25 cellular contexts compared by ENCODE assay signal in genomic region chr11:124595302-124595701, GRCh38. TPM values are rescaled to one million over a fixed set of nuclear protein-coding genes. Genes with fewer than 3 reads are reported as not detected.
DNase-seq lines count a peak whose midpoint lies in the region; ATAC-seq, FAIRE-seq and TF ChIP-seq lines count a peak whose summit lies in the region.
"Had no signal": no experiment of that assay in that cellular context is flagged by ENCODE, and none has a peak within 500 bp of the region (broad histone marks: within the 10 kb centered on the region; RNA-seq: fewer than 3 reads in every experiment).

No MANE protein-coding gene starts in this region.

- H3K4me2 ChIP-seq in HepG2 (ENCODE audit: low read depth, low read length) (no peak overlapping the region), K562 (ENCODE audit: insufficient read depth, low read length) (no peak overlapping the region)
- H3K4me2 ChIP-seq: BLaER1 had no signal

- H3K4me3 ChIP-seq in HepG2 (replicated peaks in 1 of 3; ENCODE audit: insufficient read depth in 1 of 3, low read depth in 2 of 3, low read length in 3 of 3) (no peak overlapping the region), right lobe of liver (no peak overlapping the region), K562 (no peak overlapping the region), Caco-2 (ENCODE audit: low read depth, low read length) (no peak overlapping the region)
- H3K4me3 ChIP-seq: BLaER1 had no signal

- no peak for TF ChIP-seq POLR2A in HepG2 (IDR thresholded peaks at IDR 0.05; ENCODE audit: insufficient read depth in 1 of 2, low read depth in 2 of 2, low read length in 2 of 2)
- no peak for TF ChIP-seq POLR2A in right lobe of liver (IDR thresholded peaks at IDR 0.05)
- no peak for TF ChIP-seq POLR2A in K562 (conservative IDR thresholded peaks at IDR 0.05)

- no peak overlapping the region for H3K4me3 Mint-ChIP-seq in Caco-2 (ENCODE audit: unreplicated experiment)
- H3K4me3 Mint-ChIP-seq: CD14-positive monocyte; CD4-positive, alpha-beta memory T cell; CD4-positive, CD25-positive, alpha-beta regulatory T cell; CD8-positive, alpha-beta memory T cell had no signal

- H2AFZ ChIP-seq in HepG2 (ENCODE audit: low read length) (no peak overlapping the region), K562 (ENCODE audit: low read depth, low read length) (no peak overlapping the region)

- no peak for DNase-seq in HepG2 (ENCODE audit: low spot score)
- no peak for DNase-seq in right lobe of liver
- no peak for DNase-seq in K562 (ENCODE audit: extremely low read depth in 1 of 4, low spot score in 3 of 4)
- DNase-seq in NCI-H187 (lab: John Stamatoyannopoulos, UW): no peak
- no peak for DNase-seq in Caco-2
- DNase-seq: 8988T; ACHN; BE2C; C1 segment of cervical spinal cord; Calu3; CD4-positive, alpha-beta memory T cell; CD4-positive, CD25-positive, alpha-beta regulatory T cell; CD8-positive, alpha-beta memory T cell; COR-L47; DMS79 treated with DMSO at 0.1 percent for 48 hours; GF-D8 had no signal

- H3K36me3 ChIP-seq in HepG2 (replicated peaks in 1 of 2; ENCODE audit: control insufficient read depth in 1 of 2, insufficient read depth in 2 of 2, low read length in 2 of 2) (no peaks in the 10 kb centered on the region), right lobe of liver (no peaks in the 10 kb centered on the region), K562 (ENCODE audit: control insufficient read depth, insufficient read depth, low read length) (no peaks in the 10 kb centered on the region), Caco-2 (ENCODE audit: control insufficient read depth, insufficient read depth, low read length) (no peaks in the 10 kb centered on the region)
- H3K36me3 ChIP-seq: BE2C, BLaER1 had no signal

- H3K9me3 ChIP-seq in HepG2 (ENCODE audit: low read length) (no peaks in the 10 kb centered on the region), right lobe of liver (no peaks in the 10 kb centered on the region), K562 (replicated peaks; ENCODE audit: control insufficient read depth, insufficient read depth, low read depth, low read length) (no peaks in the 10 kb centered on the region), Caco-2 (no peaks in the 10 kb centered on the region)
- H3K9me3 ChIP-seq: BE2C, BLaER1 had no signal

- WGBS in HepG2 (ENCODE audit: low lambda C conversion rate): 16% methylated on average over 3 of the region's 3 CpGs
- WGBS in right lobe of liver (ENCODE audit: insufficient coverage, low coverage, low lambda C conversion rate, missing lambda C conversion rate): 85% methylated on average over 3 of the region's 3 CpGs
- WGBS in K562 (ENCODE audit: insufficient coverage, low coverage, missing lambda C conversion rate): 9% methylated on average over 3 of the region's 3 CpGs

- in situ Hi-C loops in HepG2 (cut with HindIII; ENCODE audit: extremely low pct_ligation_motif_present, low pct_unique_long_range_greater_than_20kb) (no loop called here), K562 (cut with MboI) (loop anchor here (25.0 kb wide), 1 partner anchor 533 kb away; no protein-coding TSS in a partner anchor)

- FAIRE-seq in HepG2 (lab: Jason Lieb, UNC): no peak
- no peak for FAIRE-seq in K562 (lab: Jason Lieb, UNC)
- FAIRE-seq: A204.1, D721Med, G401.6, GM12891, GM19239 had no signal

- no peak overlapping the region for H3K27ac Mint-ChIP-seq in Caco-2 (ENCODE audit: unreplicated experiment)
- H3K27ac Mint-ChIP-seq: CD14-positive monocyte; CD4-positive, alpha-beta memory T cell; CD4-positive, CD25-positive, alpha-beta regulatory T cell; CD8-positive, alpha-beta memory T cell had no signal

- no peaks in the 10 kb centered on the region for H3K79me2 ChIP-seq in HepG2 (ENCODE audit: insufficient read depth, low read length)
- no peaks in the 10 kb centered on the region for H3K79me2 ChIP-seq in K562 (ENCODE audit: control insufficient read depth, insufficient read depth, low read length)

- H3K4me1 ChIP-seq in HepG2 (ENCODE audit: insufficient read depth, low read length) (no peaks in the 10 kb centered on the region), right lobe of liver (no peaks in the 10 kb centered on the region), K562 (replicated peaks in 1 of 2; ENCODE audit: control insufficient read depth in 2 of 2, insufficient read depth in 2 of 2, low read length in 2 of 2) (no peaks in the 10 kb centered on the region), Caco-2 (no peaks in the 10 kb centered on the region)
- H3K4me1 ChIP-seq: BE2C, BLaER1 had no signal

- BruUV-seq in HepG2 (replicated peaks; lab: Mats Ljungman, UMichigan) (no TSS peak), K562 (replicated peaks; lab: Mats Ljungman, UMichigan) (no TSS peak), Caco-2 (replicated peaks; lab: Mats Ljungman, UMichigan) (no TSS peak)

- peaks cover 15% of the 10 kb centered on the region for H3K27me3 Mint-ChIP-seq in Caco-2 (ENCODE audit: insufficient read depth, unreplicated experiment)

- H3K9me3 Mint-ChIP-seq in Caco-2 (ENCODE audit: unreplicated experiment): no peaks in the 10 kb centered on the region
- H3K9me3 Mint-ChIP-seq: CD14-positive monocyte had no signal

- POLR2A ChIA-PET in HepG2 (lab: Yijun Ruan, JAX) (no interaction called here), K562 (lab: Yijun Ruan, JAX) (no interaction called here), Caco-2 (lab: Charles Lee) (no interaction called here)

- CTCF ChIA-PET in HepG2 (lab: Yijun Ruan, JAX; ENCODE audit: low intra/inter-chr PET ratio, low total read pairs): no interaction called here
- CTCF ChIA-PET in K562 (lab: Yijun Ruan, JAX; ENCODE audit: low intra/inter-chr PET ratio): no interaction called here
- CTCF ChIA-PET in Caco-2 (lab: Charles Lee): no interaction called here

- no peaks in the 10 kb centered on the region for H3K36me3 Mint-ChIP-seq in Caco-2 (ENCODE audit: insufficient read depth, unreplicated experiment)
- H3K36me3 Mint-ChIP-seq: CD14-positive monocyte; CD4-positive, alpha-beta memory T cell; CD4-positive, CD25-positive, alpha-beta regulatory T cell had no signal

- H4K20me1 ChIP-seq in HepG2 (ENCODE audit: insufficient read depth, low read length) (no peaks in the 10 kb centered on the region), K562 (replicated peaks; ENCODE audit: control insufficient read depth, insufficient read depth, low read length) (no peaks in the 10 kb centered on the region)
- H4K20me1 ChIP-seq: BLaER1 had no signal

- no peaks in the 10 kb centered on the region for H3K4me1 Mint-ChIP-seq in Caco-2 (ENCODE audit: low read depth, unreplicated experiment)
- H3K4me1 Mint-ChIP-seq: CD14-positive monocyte; CD4-positive, alpha-beta memory T cell; CD4-positive, CD25-positive, alpha-beta regulatory T cell; CD8-positive, alpha-beta memory T cell had no signal

- no peak overlapping the region for H3K9ac ChIP-seq in HepG2 (ENCODE audit: insufficient read depth, low read depth, low read length)
- H3K9ac ChIP-seq in K562 (ENCODE audit: insufficient read depth in 1 of 2, low read depth in 2 of 2, low read length in 2 of 2): no peak overlapping the region
- H3K9ac ChIP-seq: BLaER1 had no signal

- no peaks in the 10 kb centered on the region for H3K9me1 ChIP-seq in K562 (ENCODE audit: control insufficient read depth, insufficient read depth, low read length)

- no peak for TF ChIP-seq CTCF in HepG2 (CRISPR knock-in tag; IDR thresholded peaks at IDR 0.05)
- no peak for TF ChIP-seq CTCF in right lobe of liver (IDR thresholded peaks at IDR 0.05)
- TF ChIP-seq CTCF in K562 (IDR thresholded peaks at IDR 0.05 in 2 of 3, conservative IDR thresholded peaks at IDR 0.05 in 1 of 3; ENCODE audit: insufficient read depth in 2 of 3, low read depth in 1 of 3, low read length in 3 of 3): no peak
- no peak for TF ChIP-seq CTCF in Caco-2 (IDR thresholded peaks at IDR 0.05; ENCODE audit: insufficient read depth in 1 of 2, low read depth in 1 of 2, low read length in 1 of 2, severe bottlenecking in 1 of 2, unreplicated experiment in 1 of 2)

- TF ChIP-seq EP300 in HepG2 (IDR thresholded peaks at IDR 0.05; ENCODE audit: low read depth in 2 of 2, low read length in 2 of 2) (no peak), HepG2 (CRISPR knock-in tag; IDR thresholded peaks at IDR 0.05; ENCODE audit: borderline replicate concordance) (no peak), K562 (IDR thresholded peaks at IDR 0.05; ENCODE audit: low read length) (no peak)

- H3K27ac ChIP-seq in HepG2 (ENCODE audit: extremely low read length, insufficient read depth, low read length): no peak overlapping the region
- H3K27ac ChIP-seq in right lobe of liver: no peak overlapping the region
- no peak overlapping the region for H3K27ac ChIP-seq in K562 (ENCODE audit: extremely low read depth, low read depth, low read length)
- H3K27ac ChIP-seq: BLaER1 had no signal

- intact Hi-C loops in HepG2 (cut with micrococcal nuclease; ENCODE audit: unreplicated experiment) (no loop called here), right lobe of liver (cut with DNase I) (loop anchor here in 1 of 2 donors (10.0 kb wide), 1 partner anchor 171 kb away; the partner anchor contains the start of gene OR8B4), K562 (cut with micrococcal nuclease) (no loop called here), Caco-2 (cut with micrococcal nuclease; ENCODE audit: unreplicated experiment) (no loop called here)

- ATAC-seq in HepG2 (no peak), right lobe of liver (no peak), K562 (no peak)

- H3K27me3 ChIP-seq in HepG2 (ENCODE audit: control insufficient read depth in 1 of 2, insufficient read depth in 2 of 2, low read length in 2 of 2): peaks cover 2 to 9% of the 10 kb centered on the region in 2 experiments; a peak in 3 of 5 replicates
- H3K27me3 ChIP-seq in right lobe of liver: no peaks in the 10 kb centered on the region
- H3K27me3 ChIP-seq in K562 (ENCODE audit: control insufficient read depth in 2 of 2, insufficient read depth in 2 of 2, low read length in 2 of 2): peaks cover 0 to 3% of the 10 kb centered on the region in 2 experiments; a peak in 2 of 5 replicates
- H3K27me3 ChIP-seq in Caco-2 (replicated peaks; ENCODE audit: control insufficient read depth, insufficient read depth, low read length): no peaks in the 10 kb centered on the region
- H3K27me3 ChIP-seq: BLaER1 had no signal

- TF ChIP-seq RAD21 in HepG2 (CRISPR knock-in tag; IDR thresholded peaks at IDR 0.05) (no peak), K562 (CRISPR knock-in tag; conservative IDR thresholded peaks at IDR 0.05 in 1 of 2, IDR thresholded peaks at IDR 0.05 in 1 of 2) (no peak)

RNA-seq across cellular contexts. Expression of gene PANX3, which starts 15.9 kb away (rescaled TPM):
- total RNA-seq in HepG2 (2016; rRNA removed; fragmentation: Illumina TruSeq; extraction: Trizol): not detected in 2 replicates
- not detected in 2 replicates for total RNA-seq in HepG2 (2016; cell fraction: cytosol; rRNA removed; fragmentation: Illumina TruSeq; extraction: Trizol; ENCODE audit: low read depth)
- total RNA-seq in HepG2 (2016; cell fraction: insoluble cytoplasmic fraction; rRNA removed; fragmentation: Illumina TruSeq; extraction: Trizol): not detected in 2 replicates
- not detected in 2 replicates for total RNA-seq in HepG2 (2016; cell fraction: membrane; rRNA removed; fragmentation: Illumina TruSeq; extraction: Trizol)
- total RNA-seq in HepG2 (2016; cell fraction: nucleus; rRNA removed; fragmentation: Illumina TruSeq; extraction: Trizol): not detected in 2 replicates
- not detected in 2 replicates for polyA plus RNA-seq in HepG2 (2011; rRNA removed)
- not detected in 2 replicates for polyA plus RNA-seq in HepG2 (2011; cell fraction: cytosol; rRNA removed)
- not detected in 2 replicates for polyA plus RNA-seq in HepG2 (2011; cell fraction: nucleus; rRNA removed)
- polyA plus RNA-seq in HepG2 (2012): not detected in 2 replicates
- polyA plus RNA-seq in HepG2 (2016; cell fraction: cytosol; fragmentation: Illumina TruSeq; extraction: Trizol; ENCODE audit: low read depth): not detected in 2 replicates
- not detected in 2 replicates for polyA plus RNA-seq in HepG2 (2016; cell fraction: insoluble cytoplasmic fraction; fragmentation: Illumina TruSeq; extraction: Trizol; ENCODE audit: low read depth)
- polyA plus RNA-seq in HepG2 (2016; cell fraction: membrane; fragmentation: Illumina TruSeq; extraction: Trizol; ENCODE audit: low read depth): not detected in 2 replicates
- not detected in 2 replicates for polyA plus RNA-seq in HepG2 (2016; cell fraction: nucleus; fragmentation: Illumina TruSeq; extraction: Trizol; ENCODE audit: insufficient read depth, low read depth)
- not detected in 2 replicates for polyA minus RNA-seq in HepG2 (2011; rRNA and poly(A)+ RNA removed; ENCODE audit: low replicate concordance)
- not detected in 2 replicates for polyA minus RNA-seq in HepG2 (2011; cell fraction: cytosol; rRNA and poly(A)+ RNA removed)
- not detected in 2 replicates for polyA minus RNA-seq in HepG2 (2011; cell fraction: nucleus; rRNA and poly(A)+ RNA removed)
- total RNA-seq in right lobe of liver: not detected
- 0.74 and 0.83 TPM in 2 replicates for total RNA-seq in K562 (2011; cell fraction: chromatin; rRNA removed; ENCODE audit: low replicate concordance)
- total RNA-seq in K562 (2011; cell fraction: nucleolus; rRNA removed): 0.33 and 0.39 TPM in 2 replicates
- 0.95 and 1.7 TPM in 2 replicates for total RNA-seq in K562 (2011; cell fraction: nucleoplasm; rRNA removed)
- 0.09 and 0.16 TPM in 2 replicates for total RNA-seq in K562 (2014; rRNA removed)
- total RNA-seq in K562 (2014; rRNA removed; fragmentation: Illumina TruSeq; extraction: Trizol): 0.19 and 0.47 TPM in 2 replicates
- total RNA-seq in K562 (2015; rRNA removed; fragmentation: Illumina TruSeq; extraction: Trizol): 0.40 and 0.49 TPM in 2 replicates
- total RNA-seq in K562 (2021): 0.18 and 0.42 TPM in 2 replicates
- 0.39 and 0.53 TPM in 2 replicates for polyA plus RNA-seq in K562 (2011; rRNA removed)
- polyA plus RNA-seq in K562 (2011; cell fraction: cytosol; rRNA removed): 0.28 and 0.37 TPM in 2 replicates
- 1.0 and 1.1 TPM in 2 replicates for polyA plus RNA-seq in K562 (2011; cell fraction: nucleus; rRNA removed)
- 0.49 and 1.2 TPM in 2 replicates for polyA plus RNA-seq in K562 (2012)
- 0.47 and 0.68 TPM in 2 replicates for polyA plus RNA-seq in K562 (2014; fragmentation: Illumina TruSeq; extraction: Trizol)
- under 1 TPM; 0.11 to 0.30 TPM for polyA plus RNA-seq in K562 (2014; fragmentation: Nextera tagmentation; extraction: Ambion mirVana)
- 0.22 and 0.69 TPM in 2 replicates for polyA plus RNA-seq in K562 (2014; rRNA removed)
- polyA minus RNA-seq in K562 (2011; rRNA and poly(A)+ RNA removed): 0.18 TPM in 2 replicates
- not detected in 2 replicates for polyA minus RNA-seq in K562 (2011; cell fraction: cytosol; rRNA and poly(A)+ RNA removed)
- polyA minus RNA-seq in K562 (2011; cell fraction: nucleus; rRNA and poly(A)+ RNA removed): 0.27 and 0.56 TPM in 2 replicates
- not detected in 2 replicates for total RNA-seq in Caco-2 (2022)
- total RNA-seq: A673; Calu3; CD4-positive, alpha-beta memory T cell; CD4-positive, CD25-positive, alpha-beta regulatory T cell; CD8-positive, alpha-beta memory T cell had no signal
- polyA plus RNA-seq: AG04450; CD14-positive monocyte; CD4-positive, alpha-beta memory T cell; CD4-positive, CD25-positive, alpha-beta regulatory T cell; CD8-positive, alpha-beta memory T cell had no signal

RNA-seq across cellular contexts. Expression of gene OR8A1, which starts 25.5 kb away (rescaled TPM):
- not detected in 2 replicates for total RNA-seq in HepG2 (2016; rRNA removed; fragmentation: Illumina TruSeq; extraction: Trizol)
- not detected in 2 replicates for total RNA-seq in HepG2 (2016; cell fraction: cytosol; rRNA removed; fragmentation: Illumina TruSeq; extraction: Trizol; ENCODE audit: low read depth)
- total RNA-seq in HepG2 (2016; cell fraction: insoluble cytoplasmic fraction; rRNA removed; fragmentation: Illumina TruSeq; extraction: Trizol): not detected in 2 replicates
- not detected in 2 replicates for total RNA-seq in HepG2 (2016; cell fraction: membrane; rRNA removed; fragmentation: Illumina TruSeq; extraction: Trizol)
- total RNA-seq in HepG2 (2016; cell fraction: nucleus; rRNA removed; fragmentation: Illumina TruSeq; extraction: Trizol): not detected in 2 replicates
- not detected in 2 replicates for polyA plus RNA-seq in HepG2 (2011; rRNA removed)
- not detected in 2 replicates for polyA plus RNA-seq in HepG2 (2011; cell fraction: cytosol; rRNA removed)
- not detected in 2 replicates for polyA plus RNA-seq in HepG2 (2011; cell fraction: nucleus; rRNA removed)
- not detected in 2 replicates for polyA plus RNA-seq in HepG2 (2012)
- not detected in 2 replicates for polyA plus RNA-seq in HepG2 (2016; cell fraction: cytosol; fragmentation: Illumina TruSeq; extraction: Trizol; ENCODE audit: low read depth)
- polyA plus RNA-seq in HepG2 (2016; cell fraction: insoluble cytoplasmic fraction; fragmentation: Illumina TruSeq; extraction: Trizol; ENCODE audit: low read depth): not detected in 2 replicates
- polyA plus RNA-seq in HepG2 (2016; cell fraction: membrane; fragmentation: Illumina TruSeq; extraction: Trizol; ENCODE audit: low read depth): not detected in 2 replicates
- polyA plus RNA-seq in HepG2 (2016; cell fraction: nucleus; fragmentation: Illumina TruSeq; extraction: Trizol; ENCODE audit: insufficient read depth, low read depth): not detected in 2 replicates
- not detected in 2 replicates for polyA minus RNA-seq in HepG2 (2011; rRNA and poly(A)+ RNA removed; ENCODE audit: low replicate concordance)
- not detected in 2 replicates for polyA minus RNA-seq in HepG2 (2011; cell fraction: cytosol; rRNA and poly(A)+ RNA removed)
- polyA minus RNA-seq in HepG2 (2011; cell fraction: nucleus; rRNA and poly(A)+ RNA removed): not detected in 2 replicates
- not detected for total RNA-seq in right lobe of liver
- total RNA-seq in K562 (2011; cell fraction: chromatin; rRNA removed; ENCODE audit: low replicate concordance): 3.7 and 7.0 TPM in 2 replicates
- total RNA-seq in K562 (2011; cell fraction: nucleolus; rRNA removed): 0.83 and 1.6 TPM in 2 replicates
- 3.6 and 11.8 TPM in 2 replicates for total RNA-seq in K562 (2011; cell fraction: nucleoplasm; rRNA removed)
- total RNA-seq in K562 (2014; rRNA removed): 0.27 and 0.33 TPM in 2 replicates
- 1.5 and 2.0 TPM in 2 replicates for total RNA-seq in K562 (2014; rRNA removed; fragmentation: Illumina TruSeq; extraction: Trizol)
- 2.3 and 2.7 TPM in 2 replicates for total RNA-seq in K562 (2015; rRNA removed; fragmentation: Illumina TruSeq; extraction: Trizol)
- 1.4 and 1.7 TPM in 2 replicates for total RNA-seq in K562 (2021)
- 1.5 and 2.6 TPM in 2 replicates for polyA plus RNA-seq in K562 (2011; rRNA removed)
- 1.6 and 1.8 TPM in 2 replicates for polyA plus RNA-seq in K562 (2011; cell fraction: cytosol; rRNA removed)
- polyA plus RNA-seq in K562 (2011; cell fraction: nucleus; rRNA removed): 4.4 and 7.0 TPM in 2 replicates
- polyA plus RNA-seq in K562 (2012): 1.0 and 2.1 TPM in 2 replicates
- 1.4 and 1.9 TPM in 2 replicates for polyA plus RNA-seq in K562 (2014; fragmentation: Illumina TruSeq; extraction: Trizol)
- under 1 TPM; 0.48 to 0.63 TPM for polyA plus RNA-seq in K562 (2014; fragmentation: Nextera tagmentation; extraction: Ambion mirVana)
- polyA plus RNA-seq in K562 (2014; rRNA removed): 0.46 and 1.0 TPM in 2 replicates
- polyA minus RNA-seq in K562 (2011; rRNA and poly(A)+ RNA removed): 3.6 and 5.2 TPM in 2 replicates
- 0.76 TPM in 1 of 2 replicates, not detected in the other for polyA minus RNA-seq in K562 (2011; cell fraction: cytosol; rRNA and poly(A)+ RNA removed)
- polyA minus RNA-seq in K562 (2011; cell fraction: nucleus; rRNA and poly(A)+ RNA removed): 3.8 and 4.3 TPM in 2 replicates
- not detected in 2 replicates for total RNA-seq in Caco-2 (2022)
- total RNA-seq: A673; Calu3; CD4-positive, alpha-beta memory T cell; CD4-positive, CD25-positive, alpha-beta regulatory T cell; CD8-positive, alpha-beta memory T cell had no signal
- polyA plus RNA-seq: AG04450; CD14-positive monocyte; CD4-positive, alpha-beta memory T cell; CD4-positive, CD25-positive, alpha-beta regulatory T cell; CD8-positive, alpha-beta memory T cell had no signal

RNA-seq across cellular contexts. Expression of gene TBRG1, which starts 27.4 kb away (rescaled TPM):
- 20.3 and 21.7 TPM in 2 replicates for total RNA-seq in HepG2 (2016; rRNA removed; fragmentation: Illumina TruSeq; extraction: Trizol)
- total RNA-seq in HepG2 (2016; cell fraction: cytosol; rRNA removed; fragmentation: Illumina TruSeq; extraction: Trizol; ENCODE audit: low read depth): 5.4 and 8.3 TPM in 2 replicates
- 17.4 and 18.3 TPM in 2 replicates for total RNA-seq in HepG2 (2016; cell fraction: insoluble cytoplasmic fraction; rRNA removed; fragmentation: Illumina TruSeq; extraction: Trizol)
- total RNA-seq in HepG2 (2016; cell fraction: membrane; rRNA removed; fragmentation: Illumina TruSeq; extraction: Trizol): 17.7 and 18.4 TPM in 2 replicates
- total RNA-seq in HepG2 (2016; cell fraction: nucleus; rRNA removed; fragmentation: Illumina TruSeq; extraction: Trizol): 20.1 and 21.0 TPM in 2 replicates
- polyA plus RNA-seq in HepG2 (2011; rRNA removed): 25.6 and 28.9 TPM in 2 replicates
- polyA plus RNA-seq in HepG2 (2011; cell fraction: cytosol; rRNA removed): 12.3 and 14.0 TPM in 2 replicates
- 70.2 and 70.6 TPM in 2 replicates for polyA plus RNA-seq in HepG2 (2011; cell fraction: nucleus; rRNA removed)
- polyA plus RNA-seq in HepG2 (2012): 17.1 and 23.1 TPM in 2 replicates
- polyA plus RNA-seq in HepG2 (2016; cell fraction: cytosol; fragmentation: Illumina TruSeq; extraction: Trizol; ENCODE audit: low read depth): 6.6 and 9.9 TPM in 2 replicates
- 18.1 and 19.1 TPM in 2 replicates for polyA plus RNA-seq in HepG2 (2016; cell fraction: insoluble cytoplasmic fraction; fragmentation: Illumina TruSeq; extraction: Trizol; ENCODE audit: low read depth)
- polyA plus RNA-seq in HepG2 (2016; cell fraction: membrane; fragmentation: Illumina TruSeq; extraction: Trizol; ENCODE audit: low read depth): 16.2 and 16.8 TPM in 2 replicates
- polyA plus RNA-seq in HepG2 (2016; cell fraction: nucleus; fragmentation: Illumina TruSeq; extraction: Trizol; ENCODE audit: insufficient read depth, low read depth): 32.8 and 38.3 TPM in 2 replicates
- 9.6 and 13.5 TPM in 2 replicates for polyA minus RNA-seq in HepG2 (2011; rRNA and poly(A)+ RNA removed; ENCODE audit: low replicate concordance)
- 6.6 and 7.3 TPM in 2 replicates for polyA minus RNA-seq in HepG2 (2011; cell fraction: cytosol; rRNA and poly(A)+ RNA removed)
- 30.0 and 39.1 TPM in 2 replicates for polyA minus RNA-seq in HepG2 (2011; cell fraction: nucleus; rRNA and poly(A)+ RNA removed)
- total RNA-seq in right lobe of liver: 10 to 100 TPM; 13.3 to 20.5 (median 17.9) TPM
- 31.3 and 57.2 TPM in 2 replicates for total RNA-seq in K562 (2011; cell fraction: chromatin; rRNA removed; ENCODE audit: low replicate concordance)
- 18.3 and 20.9 TPM in 2 replicates for total RNA-seq in K562 (2011; cell fraction: nucleolus; rRNA removed)
- 25.7 and 42.1 TPM in 2 replicates for total RNA-seq in K562 (2011; cell fraction: nucleoplasm; rRNA removed)
- total RNA-seq in K562 (2014; rRNA removed): 16.3 and 23.4 TPM in 2 replicates
- 16.0 and 19.7 TPM in 2 replicates for total RNA-seq in K562 (2014; rRNA removed; fragmentation: Illumina TruSeq; extraction: Trizol)
- 20.2 and 20.5 TPM in 2 replicates for total RNA-seq in K562 (2015; rRNA removed; fragmentation: Illumina TruSeq; extraction: Trizol)
- total RNA-seq in K562 (2021): 21.0 and 25.2 TPM in 2 replicates
- 24.0 and 30.0 TPM in 2 replicates for polyA plus RNA-seq in K562 (2011; rRNA removed)
- 15.7 and 17.2 TPM in 2 replicates for polyA plus RNA-seq in K562 (2011; cell fraction: cytosol; rRNA removed)
- 69.7 and 83.9 TPM in 2 replicates for polyA plus RNA-seq in K562 (2011; cell fraction: nucleus; rRNA removed)
- 15.5 and 29.2 TPM in 2 replicates for polyA plus RNA-seq in K562 (2012)
- polyA plus RNA-seq in K562 (2014; fragmentation: Illumina TruSeq; extraction: Trizol): 20.4 and 20.5 TPM in 2 replicates
- polyA plus RNA-seq in K562 (2014; fragmentation: Nextera tagmentation; extraction: Ambion mirVana): 10 to 100 TPM in 1 of 2 experiments, 1 to 10 TPM in 1; 8.7 to 11.5 TPM
- polyA plus RNA-seq in K562 (2014; rRNA removed): 20.3 and 28.7 TPM in 2 replicates
- 10.1 and 12.8 TPM in 2 replicates for polyA minus RNA-seq in K562 (2011; rRNA and poly(A)+ RNA removed)
- polyA minus RNA-seq in K562 (2011; cell fraction: cytosol; rRNA and poly(A)+ RNA removed): 5.6 and 7.5 TPM in 2 replicates
- 22.9 and 38.6 TPM in 2 replicates for polyA minus RNA-seq in K562 (2011; cell fraction: nucleus; rRNA and poly(A)+ RNA removed)
- 71.5 and 72.0 TPM in 2 replicates for total RNA-seq in Caco-2 (2022)

RNA-seq across cellular contexts. Expression of gene OR8B12, which starts 51.8 kb away (rescaled TPM):
- total RNA-seq in HepG2 (2016; rRNA removed; fragmentation: Illumina TruSeq; extraction: Trizol) (not detected in 2 replicates), right lobe of liver (not detected), K562 (2014; rRNA removed) (not detected in 2 replicates), K562 (2014; rRNA removed; fragmentation: Illumina TruSeq; extraction: Trizol) (not detected in 2 replicates), K562 (2015; rRNA removed; fragmentation: Illumina TruSeq; extraction: Trizol) (not detected in 2 replicates), K562 (2021) (not detected in 2 replicates), Caco-2 (2022) (not detected in 2 replicates)
- total RNA-seq in HepG2 (2016; cell fraction: cytosol; rRNA removed; fragmentation: Illumina TruSeq; extraction: Trizol; ENCODE audit: low read depth): not detected in 2 replicates
- not detected in 2 replicates for total RNA-seq in HepG2 (2016; cell fraction: insoluble cytoplasmic fraction; rRNA removed; fragmentation: Illumina TruSeq; extraction: Trizol)
- total RNA-seq in HepG2 (2016; cell fraction: membrane; rRNA removed; fragmentation: Illumina TruSeq; extraction: Trizol): not detected in 2 replicates
- not detected in 2 replicates for total RNA-seq in HepG2 (2016; cell fraction: nucleus; rRNA removed; fragmentation: Illumina TruSeq; extraction: Trizol)
- polyA plus RNA-seq in HepG2 (2011; rRNA removed) (not detected in 2 replicates), K562 (2011; rRNA removed) (not detected in 2 replicates), K562 (2014; fragmentation: Illumina TruSeq; extraction: Trizol) (not detected in 2 replicates), K562 (2014; fragmentation: Nextera tagmentation; extraction: Ambion mirVana) (under 1 TPM in 1 of 2 experiments, not detected in 1; 0.06 TPM), K562 (2014; rRNA removed) (not detected in 2 replicates)
- not detected in 2 replicates for polyA plus RNA-seq in HepG2 (2011; cell fraction: cytosol; rRNA removed)
- polyA plus RNA-seq in HepG2 (2011; cell fraction: nucleus; rRNA removed): not detected in 2 replicates
- not detected in 2 replicates for polyA plus RNA-seq in HepG2 (2012)
- polyA plus RNA-seq in HepG2 (2016; cell fraction: cytosol; fragmentation: Illumina TruSeq; extraction: Trizol; ENCODE audit: low read depth): not detected in 2 replicates
- polyA plus RNA-seq in HepG2 (2016; cell fraction: insoluble cytoplasmic fraction; fragmentation: Illumina TruSeq; extraction: Trizol; ENCODE audit: low read depth): not detected in 2 replicates
- polyA plus RNA-seq in HepG2 (2016; cell fraction: membrane; fragmentation: Illumina TruSeq; extraction: Trizol; ENCODE audit: low read depth): not detected in 2 replicates
- polyA plus RNA-seq in HepG2 (2016; cell fraction: nucleus; fragmentation: Illumina TruSeq; extraction: Trizol; ENCODE audit: insufficient read depth, low read depth): not detected in 2 replicates
- not detected in 2 replicates for polyA minus RNA-seq in HepG2 (2011; rRNA and poly(A)+ RNA removed; ENCODE audit: low replicate concordance)
- not detected in 2 replicates for polyA minus RNA-seq in HepG2 (2011; cell fraction: cytosol; rRNA and poly(A)+ RNA removed)
- polyA minus RNA-seq in HepG2 (2011; cell fraction: nucleus; rRNA and poly(A)+ RNA removed): not detected in 2 replicates
- not detected in 2 replicates for total RNA-seq in K562 (2011; cell fraction: chromatin; rRNA removed; ENCODE audit: low replicate concordance)
- total RNA-seq in K562 (2011; cell fraction: nucleolus; rRNA removed): not detected in 2 replicates
- total RNA-seq in K562 (2011; cell fraction: nucleoplasm; rRNA removed): not detected in 2 replicates
- not detected in 2 replicates for polyA plus RNA-seq in K562 (2011; cell fraction: cytosol; rRNA removed)
- polyA plus RNA-seq in K562 (2011; cell fraction: nucleus; rRNA removed): not detected in 2 replicates
- 0.17 and 0.21 TPM in 2 replicates for polyA plus RNA-seq in K562 (2012)
- polyA minus RNA-seq in K562 (2011; rRNA and poly(A)+ RNA removed): not detected in 2 replicates
- polyA minus RNA-seq in K562 (2011; cell fraction: cytosol; rRNA and poly(A)+ RNA removed): not detected in 2 replicates
- 0.22 TPM in 1 of 2 replicates, not detected in the other for polyA minus RNA-seq in K562 (2011; cell fraction: nucleus; rRNA and poly(A)+ RNA removed)
- total RNA-seq: A673; Calu3; CD4-positive, alpha-beta memory T cell; CD4-positive, CD25-positive, alpha-beta regulatory T cell; CD8-positive, alpha-beta memory T cell had no signal
- polyA plus RNA-seq: AG04450; CD14-positive monocyte; CD4-positive, alpha-beta memory T cell; CD4-positive, CD25-positive, alpha-beta regulatory T cell; CD8-positive, alpha-beta memory T cell had no signal

Comparison
In these comparisons a context has a peak if more than half of its experiments do, and no peak if none do; other contexts are left out.
1. Of the 241 proteins assayed by ChIP-seq in both HepG2 and K562: peak only in HepG2: none; only in K562: MAFG and NFE2; in both: MAFF and MAFK; in neither: 236; mixed calls (peak in some experiments, not most) for 1.